In genomic region chr19:38743394-38744297, GRCh38 we compare ENCODE assay signal across 23 cellular contexts. TPM values are rescaled to one million over a fixed set of nuclear protein-coding genes. Genes with fewer than 3 reads are reported as not detected.
A peak's percentile ranks its signal among the peaks of the same experiment; 100 is the strongest.
DNase-seq lines count a peak whose midpoint lies in the region; ATAC-seq and TF ChIP-seq lines count a peak whose summit lies in the region.
"Had no signal": no experiment of that assay in that cellular context is flagged by ENCODE, and none has a peak within 500 bp of the region (broad histone marks: within the 10 kb centered on the region; RNA-seq: fewer than 3 reads in every experiment).

No MANE protein-coding gene starts in this region.

- H3K27ac ChIP-seq in right lobe of liver: no peak overlapping the region
- H3K27ac ChIP-seq: skin epidermis, WERI-Rb-1 had no signal

- ATAC-seq in right lobe of liver: peak in 3 of 4 donors; percentile 17 to 47 (median 38)
- ATAC-seq in GM21423 (IDR thresholded peaks at IDR 0.05; ENCODE audit: unreplicated experiment): no peak
- ATAC-seq in GM19455 (IDR thresholded peaks at IDR 0.05; ENCODE audit: unreplicated experiment): no peak
- ATAC-seq: left ventricle myocardium superior; mucosa of descending colon; stimulated activated naive B cell treated with anti-CD40 and anti-IgM and Interleukin-4, amounts not matched to agents 10 μg/mL and 1 μg/mL and 100 μg/mL, for 72 hours had no signal

- TF ChIP-seq CTCF in right lobe of liver (IDR thresholded peaks at IDR 0.05): no peak

- intact Hi-C loops in right lobe of liver (cut with DNase I): no loop called here

- no peaks in the 10 kb centered on the region for H3K27me3 ChIP-seq in right lobe of liver
- H3K27me3 ChIP-seq: MG63 had no signal

- H3K4me3 ChIP-seq in right lobe of liver: no peak overlapping the region
- H3K4me3 ChIP-seq: MG63, mucosa of descending colon, skin epidermis had no signal

- 58% methylated on average over 8 of the region's 20 CpGs for WGBS in right lobe of liver (ENCODE audit: insufficient coverage, low coverage, low lambda C conversion rate, missing lambda C conversion rate)

- no peak for TF ChIP-seq POLR2A in right lobe of liver (IDR thresholded peaks at IDR 0.05)

- DNase-seq in AG20443 (ENCODE audit: low spot score): peak; percentile 6
- peak; percentile 3 for DNase-seq in astrocyte of the hippocampus (ENCODE audit: low read depth, low spot score)
- no peak for DNase-seq in right lobe of liver
- no peak for DNase-seq in ecto neural progenitor cell (ENCODE audit: low spot score)
- DNase-seq: activated CD4-positive, alpha-beta T cell treated with anti-CD3 and anti-CD28 coated beads, Interleukin-2, amount 50 U/mL, for 1 hour; anterior cingulate cortex; caudate nucleus; dermis blood vessel endothelial cell; HCEC 1CT; left ventricle myocardium superior; MG63; mucosa of descending colon; NCI-H146; NCI-H2171; NCI-H524; nephron progenitor cell; stimulated activated naive B cell treated with anti-CD40 and anti-IgM and Interleukin-4, amounts not matched to agents 10 μg/mL and 1 μg/mL and 100 μg/mL, for 72 hours; WERI-Rb-1 had no signal

- no peaks in the 10 kb centered on the region for H3K36me3 ChIP-seq in right lobe of liver
- H3K36me3 ChIP-seq: MG63, WERI-Rb-1 had no signal

- no peaks in the 10 kb centered on the region for H3K4me1 ChIP-seq in right lobe of liver

- no peaks in the 10 kb centered on the region for H3K9me3 ChIP-seq in right lobe of liver
- H3K9me3 ChIP-seq: MG63, mucosa of descending colon had no signal

RNA-seq across cellular contexts. Expression of gene CAPN12, which starts 0.6 kb away (rescaled TPM):
- total RNA-seq in right lobe of liver: 10 to 100 TPM in 3 of 6 experiments, 1 to 10 TPM in 3; 2.2 to 45.3 (median 16.3) TPM
- total RNA-seq: dermis blood vessel endothelial cell, left ventricle myocardium superior had no signal

RNA-seq across cellular contexts. Expression of gene LGALS7, which starts 29.7 kb away (rescaled TPM):
- total RNA-seq in right lobe of liver: not detected
- total RNA-seq: activated T-helper 1 cell treated with anti-CD3 and anti-CD28 coated beads, Interleukin-12 subunit alpha, Interleukin-12 subunit beta, Interleukin-2, Interleukin-4 antibody, amounts not matched to agents 30 ng/mL and 10 ng/mL and 1 ng/mL, durations not matched to agents 14 hours and 24 hours and 36 hours; dermis blood vessel endothelial cell; left ventricle myocardium superior; mucosa of descending colon; T-helper 2 cell treated with Interferon-gamma antibody and Interleukin-4, amounts not matched to agents 100 ng/mL and 5 ng/mL, for 36 hours had no signal

RNA-seq across cellular contexts. Expression of gene LGALS7B, which starts 45.4 kb away (rescaled TPM):
- not detected for total RNA-seq in right lobe of liver
- total RNA-seq: activated T-helper 1 cell treated with anti-CD3 and anti-CD28 coated beads, Interleukin-12 subunit alpha, Interleukin-12 subunit beta, Interleukin-2, Interleukin-4 antibody, amounts not matched to agents 30 ng/mL and 10 ng/mL and 1 ng/mL, durations not matched to agents 14 hours and 24 hours and 36 hours; left ventricle myocardium superior; mucosa of descending colon; T-helper 2 cell treated with Interferon-gamma antibody and Interleukin-4, amounts not matched to agents 100 ng/mL and 5 ng/mL, for 36 hours had no signal

Comparison
In these comparisons a context has a peak if more than half of its experiments do, and no peak if none do; other contexts are left out.
1. DNase-seq: peak in AG20443 (single experiment) and astrocyte of the hippocampus (single experiment); none in right lobe of liver (0 of 3) and ecto neural progenitor cell (single experiment).
2. ATAC-seq: peak in right lobe of liver (3 of 4); none in GM21423 (single experiment) and GM19455 (single experiment).